In genomic region chrX:32673193-32673592, GRCh38 we compare ENCODE assay signal across 13 cellular contexts.
A peak's percentile ranks its signal among the peaks of the same experiment; 100 is the strongest.
DNase-seq lines count a peak whose midpoint lies in the region; ATAC-seq and TF ChIP-seq lines count a peak whose summit lies in the region.
"Had no signal": no experiment of that assay in that cellular context is flagged by ENCODE, and none has a peak within 500 bp of the region (broad histone marks: within the 10 kb centered on the region; RNA-seq: fewer than 3 reads in every experiment).

No MANE protein-coding gene starts in this region.

- H3K27ac ChIP-seq in GM23338 (ENCODE audit: low read depth) (no peak overlapping the region), iPS DF 6.9 (ENCODE audit: low read length) (no peak overlapping the region), ascending aorta (no peak overlapping the region)
- H3K27ac ChIP-seq: body of pancreas, SJCRH30 had no signal

- H3K36me3 Mint-ChIP-seq in GM23338 (ENCODE audit: low read depth), result no peaks in the 10 kb centered on the region
- no peaks in the 10 kb centered on the region for H3K36me3 Mint-ChIP-seq in activated T-helper 2 cell treated with anti-CD3 and anti-CD28 coated beads, Interferon-gamma antibody, Interleukin-2, Interleukin-4, amounts not matched to agents 10 μg/mL and 5 μg/mL and 100 μg/mL, durations not matched to agents 14 hours and 24 hours and 36 hours (ENCODE audit: low read depth)
- H3K36me3 Mint-ChIP-seq: naive B cell had no signal

- TF ChIP-seq CTCF in GM23338 (conservative IDR thresholded peaks at IDR 0.05; ENCODE audit: low read depth in 2 of 2) (peak in 1 of 2 experiments; percentile 41; a peak in 3 of 4 replicates), ascending aorta (IDR thresholded peaks at IDR 0.05) (no peak)

- H3K4me1 Mint-ChIP-seq in GM23338, result peaks cover 5% of the 10 kb centered on the region; the same call in 2 of the 3 replicates
- no peaks in the 10 kb centered on the region for H3K4me1 Mint-ChIP-seq in activated T-helper 2 cell treated with anti-CD3 and anti-CD28 coated beads, Interferon-gamma antibody, Interleukin-2, Interleukin-4, amounts not matched to agents 10 μg/mL and 5 μg/mL and 100 μg/mL, durations not matched to agents 14 hours and 24 hours and 36 hours (ENCODE audit: low read depth)
- H3K4me1 Mint-ChIP-seq: naive B cell had no signal

- no peak for ATAC-seq in GM23338
- ATAC-seq: body of pancreas had no signal

- no peaks in the 10 kb centered on the region for H3K27me3 Mint-ChIP-seq in GM23338 (ENCODE audit: insufficient read depth, low read depth, poor library complexity)
- no peaks in the 10 kb centered on the region for H3K27me3 Mint-ChIP-seq in activated T-helper 2 cell treated with anti-CD3 and anti-CD28 coated beads, Interferon-gamma antibody, Interleukin-2, Interleukin-4, amounts not matched to agents 10 μg/mL and 5 μg/mL and 100 μg/mL, durations not matched to agents 14 hours and 24 hours and 36 hours (ENCODE audit: low read depth)
- H3K27me3 Mint-ChIP-seq: naive B cell had no signal

- no peaks in the 10 kb centered on the region for H3K9me3 ChIP-seq in iPS DF 6.9 (ENCODE audit: control insufficient read depth, insufficient read depth, low read length)
- no peaks in the 10 kb centered on the region for H3K9me3 ChIP-seq in ascending aorta
- H3K9me3 ChIP-seq: body of pancreas, SJCRH30 had no signal

- no CpG with 5 or more reads among the region's 4 CpGs for WGBS in iPS DF 6.9 (ENCODE audit: insufficient coverage, insufficient read length)

- no peak overlapping the region for H3K4me3 Mint-ChIP-seq in GM23338
- H3K4me3 Mint-ChIP-seq in activated T-helper 2 cell treated with anti-CD3 and anti-CD28 coated beads, Interferon-gamma antibody, Interleukin-2, Interleukin-4, amounts not matched to agents 10 μg/mL and 5 μg/mL and 100 μg/mL, durations not matched to agents 14 hours and 24 hours and 36 hours (ENCODE audit: low read depth), result no peak overlapping the region
- H3K4me3 Mint-ChIP-seq: naive B cell had no signal

- peak; percentile 27 for DNase-seq in A172 (ENCODE audit: low spot score)
- peak; percentile 37 for DNase-seq in GM23338 (ENCODE audit: low spot score)
- peak; percentile 58 for DNase-seq in SK-MEL-5 (ENCODE audit: low read depth, low spot score)
- DNase-seq in iPS DF 6.9 (ENCODE audit: low read depth, low spot score), result peak; percentile 1
- no peak for DNase-seq in activated gamma-delta T cell treated with Interleukin-2 at 50 U/mL for 16 hours
- DNase-seq in activated T-helper 2 cell treated with anti-CD3 and anti-CD28 coated beads, Interferon-gamma antibody, Interleukin-2, Interleukin-4, amounts not matched to agents 10 μg/mL and 5 μg/mL and 100 μg/mL, durations not matched to agents 14 hours and 24 hours and 36 hours (ENCODE audit: low spot score), result no peak
- no peak for DNase-seq in SW 1271 (lab: John Stamatoyannopoulos, UW)
- no peak for DNase-seq in ascending aorta (ENCODE audit: low spot score in 2 of 2)
- DNase-seq: body of pancreas; naive B cell; NCI-H1092; stimulated activated CD4-positive, alpha-beta T cell treated with anti-CD3 and anti-CD28 coated beads, Interleukin-2, amount 100 ng/mL, for 48 hours had no signal

- H3K9me2 ChIP-seq in GM23338 (ENCODE audit: insufficient read depth), result no peaks in the 10 kb centered on the region

- intact Hi-C loops in activated T-helper 2 cell treated with anti-CD3 and anti-CD28 coated beads, Interferon-gamma antibody, Interleukin-2, Interleukin-4, amounts not matched to agents 10 μg/mL and 5 μg/mL and 100 μg/mL, durations not matched to agents 14 hours and 24 hours and 36 hours (cut with micrococcal nuclease), result no loop called here
- intact Hi-C loops in ascending aorta (cut with DNase I), result loop anchor here (10.0 kb wide), 1 partner anchor 148 kb away; no protein-coding TSS in a partner anchor

- H3K79me2 ChIP-seq in GM23338 (replicated peaks; ENCODE audit: insufficient read depth), result no peaks in the 10 kb centered on the region

- no peaks in the 10 kb centered on the region for H3K9me3 Mint-ChIP-seq in GM23338
- H3K9me3 Mint-ChIP-seq in activated T-helper 2 cell treated with anti-CD3 and anti-CD28 coated beads, Interferon-gamma antibody, Interleukin-2, Interleukin-4, amounts not matched to agents 10 μg/mL and 5 μg/mL and 100 μg/mL, durations not matched to agents 14 hours and 24 hours and 36 hours, result no peaks in the 10 kb centered on the region
- H3K9me3 Mint-ChIP-seq: naive B cell had no signal

- no peak overlapping the region for H3K4me3 ChIP-seq in GM23338
- H3K4me3 ChIP-seq in iPS DF 6.9 (ENCODE audit: low read length), result no peak overlapping the region
- no peak overlapping the region for H3K4me3 ChIP-seq in ascending aorta
- H3K4me3 ChIP-seq: body of pancreas, SJCRH30 had no signal

- H4K20me1 ChIP-seq in GM23338 (replicated peaks; ENCODE audit: insufficient read depth), result no peaks in the 10 kb centered on the region

- H3K36me3 ChIP-seq in GM23338 (ENCODE audit: insufficient read depth) (no peaks in the 10 kb centered on the region), iPS DF 6.9 (ENCODE audit: control insufficient read depth, insufficient read depth, low read length) (no peaks in the 10 kb centered on the region), ascending aorta (no peaks in the 10 kb centered on the region)
- H3K36me3 ChIP-seq: SJCRH30 had no signal

- in situ Hi-C loops in SK-MEL-5 (cut with HindIII; ENCODE audit: low pct_unique_long_range_greater_than_20kb, low sequenced_read_pairs), result no loop called here

- no peak overlapping the region for H3K4me2 ChIP-seq in GM23338

- no peak overlapping the region for H2AFZ ChIP-seq in GM23338

- H3K27me3 ChIP-seq in GM23338 (ENCODE audit: insufficient read depth), result no peaks in the 10 kb centered on the region
- H3K27me3 ChIP-seq in iPS DF 6.9 (ENCODE audit: control insufficient read depth, insufficient read depth, low read length), result no peaks in the 10 kb centered on the region
- H3K27me3 ChIP-seq in ascending aorta, result no peaks in the 10 kb centered on the region
- H3K27me3 ChIP-seq: body of pancreas, SJCRH30 had no signal

- no peaks in the 10 kb centered on the region for H3F3A ChIP-seq in GM23338 (replicated peaks; ENCODE audit: low read depth)

- no peak overlapping the region for H3K27ac Mint-ChIP-seq in GM23338
- no peak overlapping the region for H3K27ac Mint-ChIP-seq in activated T-helper 2 cell treated with anti-CD3 and anti-CD28 coated beads, Interferon-gamma antibody, Interleukin-2, Interleukin-4, amounts not matched to agents 10 μg/mL and 5 μg/mL and 100 μg/mL, durations not matched to agents 14 hours and 24 hours and 36 hours
- H3K27ac Mint-ChIP-seq: naive B cell had no signal

- H3K4me1 ChIP-seq in GM23338 (ENCODE audit: insufficient read depth) (no peaks in the 10 kb centered on the region; the same call in 1 of the 2 replicates), iPS DF 6.9 (ENCODE audit: control insufficient read depth, insufficient read depth, low read length) (no peaks in the 10 kb centered on the region), ascending aorta (no peaks in the 10 kb centered on the region)
- H3K4me1 ChIP-seq: body of pancreas, SJCRH30 had no signal

TF ChIP-seq in GM23338, 12 proteins besides CTCF, POLR2A, EP300 and RAD21 (continues in another document):
- TF ChIP-seq ZNF331 (CRISPR knock-in tag; IDR thresholded peaks at IDR 0.05; ENCODE audit: low read depth) (no peak), REST (IDR thresholded peaks at IDR 0.05; ENCODE audit: unreplicated experiment) (no peak)

Comparison
In these comparisons a context has a peak if more than half of its experiments do, and no peak if none do; other contexts are left out.
1. DNase-seq: peak in A172 (single experiment), GM23338 (single experiment), SK-MEL-5 (single experiment) and iPS DF 6.9 (single experiment); none in activated gamma-delta T cell treated with Interleukin-2 at 50 U/mL for 16 hours (single experiment), activated T-helper 2 cell treated with anti-CD3 and anti-CD28 coated beads, Interferon-gamma antibody, Interleukin-2, Interleukin-4, amounts not matched to agents 10 μg/mL and 5 μg/mL and 100 μg/mL, durations not matched to agents 14 hours and 24 hours and 36 hours (single experiment), SW 1271 (0 of 2) and ascending aorta (0 of 2).